ENCODE assay signal across 1 cellular context in the genomic region with DNA sequence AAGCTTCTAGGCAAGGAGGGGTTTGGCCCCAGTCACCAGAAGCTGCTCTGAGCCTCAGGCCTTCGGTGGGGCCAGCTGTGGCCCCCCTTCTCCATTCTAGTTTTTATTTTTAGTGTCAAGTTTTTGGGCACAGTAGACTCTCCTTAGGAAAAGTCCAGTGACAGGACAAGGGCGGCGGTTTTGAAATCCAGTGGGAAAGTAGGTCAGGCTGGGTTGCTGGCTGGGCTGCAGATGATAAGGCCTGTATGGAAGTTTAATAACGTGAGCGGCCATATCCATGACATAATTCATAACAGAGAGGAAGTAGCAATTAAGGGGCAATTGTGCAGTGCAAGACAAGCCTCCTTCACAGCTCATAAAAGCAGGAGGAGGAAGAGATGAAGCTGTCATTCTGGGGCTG.
TF ChIP-seq lines count a peak whose summit lies in the region.

No MANE protein-coding gene starts in this region.

TF ChIP-seq in HepG2, 621 proteins besides CTCF, POLR2A, EP300 and RAD21 (continued from another document):
- TF ChIP-seq, protein P1, sequence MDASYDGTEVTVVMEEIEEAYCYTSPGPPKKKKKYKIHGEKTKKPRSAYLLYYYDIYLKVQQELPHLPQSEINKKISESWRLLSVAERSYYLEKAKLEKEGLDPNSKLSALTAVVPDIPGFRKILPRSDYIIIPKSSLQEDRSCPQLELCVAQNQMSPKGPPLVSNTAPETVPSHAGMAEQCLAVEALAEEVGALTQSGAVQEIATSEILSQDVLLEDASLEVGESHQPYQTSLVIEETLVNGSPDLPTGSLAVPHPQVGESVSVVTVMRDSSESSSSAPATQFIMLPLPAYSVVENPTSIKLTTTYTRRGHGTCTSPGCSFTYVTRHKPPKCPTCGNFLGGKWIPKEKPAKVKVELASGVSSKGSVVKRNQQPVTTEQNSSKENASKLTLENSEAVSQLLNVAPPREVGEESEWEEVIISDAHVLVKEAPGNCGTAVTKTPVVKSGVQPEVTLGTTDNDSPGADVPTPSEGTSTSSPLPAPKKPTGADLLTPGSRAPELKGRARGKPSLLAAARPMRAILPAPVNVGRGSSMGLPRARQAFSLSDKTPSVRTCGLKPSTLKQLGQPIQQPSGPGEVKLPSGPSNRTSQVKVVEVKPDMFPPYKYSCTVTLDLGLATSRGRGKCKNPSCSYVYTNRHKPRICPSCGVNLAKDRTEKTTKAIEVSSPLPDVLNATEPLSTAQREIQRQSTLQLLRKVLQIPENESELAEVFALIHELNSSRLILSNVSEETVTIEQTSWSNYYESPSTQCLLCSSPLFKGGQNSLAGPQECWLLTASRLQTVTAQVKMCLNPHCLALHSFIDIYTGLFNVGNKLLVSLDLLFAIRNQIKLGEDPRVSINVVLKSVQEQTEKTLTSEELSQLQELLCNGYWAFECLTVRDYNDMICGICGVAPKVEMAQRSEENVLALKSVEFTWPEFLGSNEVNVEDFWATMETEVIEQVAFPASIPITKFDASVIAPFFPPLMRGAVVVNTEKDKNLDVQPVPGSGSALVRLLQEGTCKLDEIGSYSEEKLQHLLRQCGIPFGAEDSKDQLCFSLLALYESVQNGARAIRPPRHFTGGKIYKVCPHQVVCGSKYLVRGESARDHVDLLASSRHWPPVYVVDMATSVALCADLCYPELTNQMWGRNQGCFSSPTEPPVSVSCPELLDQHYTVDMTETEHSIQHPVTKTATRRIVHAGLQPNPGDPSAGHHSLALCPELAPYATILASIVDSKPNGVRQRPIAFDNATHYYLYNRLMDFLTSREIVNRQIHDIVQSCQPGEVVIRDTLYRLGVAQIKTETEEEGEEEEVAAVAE (CRISPR knock-in tag; IDR thresholded peaks at IDR 0.05; ENCODE audit: borderline replicate concordance): no peak
- TF ChIP-seq, protein P2, sequence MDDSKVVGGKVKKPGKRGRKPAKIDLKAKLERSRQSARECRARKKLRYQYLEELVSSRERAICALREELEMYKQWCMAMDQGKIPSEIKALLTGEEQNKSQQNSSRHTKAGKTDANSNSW (CRISPR knock-in tag; IDR thresholded peaks at IDR 0.05; ENCODE audit: borderline replicate concordance): no peak
- TF ChIP-seq ZNF337 (CRISPR knock-in tag; IDR thresholded peaks at IDR 0.05; ENCODE audit: borderline replicate concordance, low read depth): no peak
- no peak for TF ChIP-seq KLF11 (CRISPR knock-in tag; IDR thresholded peaks at IDR 0.05)
- no peak for TF ChIP-seq PITX1 (CRISPR knock-in tag; IDR thresholded peaks at IDR 0.05)
- TF ChIP-seq CAMTA2 (CRISPR knock-in tag; IDR thresholded peaks at IDR 0.05; ENCODE audit: borderline replicate concordance): no peak
